Comparison of ENCODE assay signal across 1 cellular context in the genomic region with DNA sequence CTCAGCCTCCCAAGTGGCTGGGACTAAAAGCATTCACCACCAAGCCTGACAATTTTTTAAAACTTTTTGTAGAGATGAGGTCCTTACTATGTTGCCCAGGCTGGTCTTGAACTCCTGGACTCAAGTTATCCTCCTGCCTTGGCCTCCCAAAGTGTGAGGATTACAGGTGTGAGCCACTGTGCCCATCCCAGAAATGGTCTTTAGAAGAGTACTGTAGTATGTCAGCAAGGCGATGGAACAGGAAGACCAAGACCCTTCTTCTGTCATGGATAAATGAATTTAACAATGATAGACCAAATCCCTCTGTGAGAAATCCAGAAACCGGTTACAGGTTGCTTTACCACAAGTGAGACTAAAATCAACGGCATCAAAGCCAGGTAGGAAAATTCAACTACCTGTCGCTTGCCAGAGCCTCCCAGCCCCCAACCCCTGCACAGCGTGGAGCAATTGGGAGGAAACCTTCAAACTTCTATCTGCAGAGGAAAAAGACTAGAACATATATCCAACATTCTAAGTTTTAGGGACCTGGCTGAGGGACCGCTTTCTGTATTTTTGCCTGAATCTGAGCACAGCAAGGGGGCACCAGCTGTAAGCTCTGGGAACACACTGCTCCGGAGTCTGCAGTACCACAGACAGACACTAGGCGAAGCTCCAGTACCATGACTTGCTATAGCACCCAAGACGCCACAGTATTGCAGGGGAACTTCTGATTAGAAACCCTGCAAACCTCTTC.
TF ChIP-seq lines count a peak whose summit lies in the region.

No MANE protein-coding gene starts in this region.

TF ChIP-seq in HepG2, 621 proteins besides CTCF, POLR2A, EP300 and RAD21 (continued from another document and continues in another):
- TF ChIP-seq, protein P1, sequence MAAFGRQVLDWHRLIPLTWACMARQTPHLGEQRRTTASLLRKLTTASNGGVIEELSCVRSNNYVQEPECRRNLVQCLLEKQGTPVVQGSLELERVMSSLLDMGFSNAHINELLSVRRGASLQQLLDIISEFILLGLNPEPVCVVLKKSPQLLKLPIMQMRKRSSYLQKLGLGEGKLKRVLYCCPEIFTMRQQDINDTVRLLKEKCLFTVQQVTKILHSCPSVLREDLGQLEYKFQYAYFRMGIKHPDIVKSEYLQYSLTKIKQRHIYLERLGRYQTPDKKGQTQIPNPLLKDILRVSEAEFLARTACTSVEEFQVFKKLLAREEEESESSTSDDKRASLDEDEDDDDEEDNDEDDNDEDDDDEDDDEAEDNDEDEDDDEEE (CRISPR knock-in tag; IDR thresholded peaks at IDR 0.05), result no peak
- TF ChIP-seq ATF7 (IDR thresholded peaks at IDR 0.05), result no peak
- no peak for TF ChIP-seq ATF7 (CRISPR knock-in tag; IDR thresholded peaks at IDR 0.05)
- no peak for TF ChIP-seq FOXK2 (IDR thresholded peaks at IDR 0.05)
- TF ChIP-seq, protein P2, sequence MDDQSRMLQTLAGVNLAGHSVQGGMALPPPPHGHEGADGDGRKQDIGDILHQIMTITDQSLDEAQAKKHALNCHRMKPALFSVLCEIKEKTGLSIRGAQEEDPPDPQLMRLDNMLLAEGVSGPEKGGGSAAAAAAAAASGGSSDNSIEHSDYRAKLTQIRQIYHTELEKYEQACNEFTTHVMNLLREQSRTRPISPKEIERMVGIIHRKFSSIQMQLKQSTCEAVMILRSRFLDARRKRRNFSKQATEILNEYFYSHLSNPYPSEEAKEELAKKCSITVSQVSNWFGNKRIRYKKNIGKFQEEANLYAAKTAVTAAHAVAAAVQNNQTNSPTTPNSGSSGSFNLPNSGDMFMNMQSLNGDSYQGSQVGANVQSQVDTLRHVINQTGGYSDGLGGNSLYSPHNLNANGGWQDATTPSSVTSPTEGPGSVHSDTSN (CRISPR knock-in tag; IDR thresholded peaks at IDR 0.05; ENCODE audit: borderline replicate concordance), result no peak
- no peak for TF ChIP-seq ZNF629 (CRISPR knock-in tag; conservative IDR thresholded peaks at IDR 0.05)
- no peak for TF ChIP-seq SALL2 (CRISPR knock-in tag; IDR thresholded peaks at IDR 0.05)
- no peak for TF ChIP-seq ZNF549 (CRISPR knock-in tag; IDR thresholded peaks at IDR 0.05)
- no peak for TF ChIP-seq ZFX (CRISPR knock-in tag; IDR thresholded peaks at IDR 0.05; ENCODE audit: low read depth)
- TF ChIP-seq HOXA7 (CRISPR knock-in tag; IDR thresholded peaks at IDR 0.05), result no peak
- no peak for TF ChIP-seq ZNF225 (CRISPR knock-in tag; IDR thresholded peaks at IDR 0.05)
- TF ChIP-seq, protein P3, sequence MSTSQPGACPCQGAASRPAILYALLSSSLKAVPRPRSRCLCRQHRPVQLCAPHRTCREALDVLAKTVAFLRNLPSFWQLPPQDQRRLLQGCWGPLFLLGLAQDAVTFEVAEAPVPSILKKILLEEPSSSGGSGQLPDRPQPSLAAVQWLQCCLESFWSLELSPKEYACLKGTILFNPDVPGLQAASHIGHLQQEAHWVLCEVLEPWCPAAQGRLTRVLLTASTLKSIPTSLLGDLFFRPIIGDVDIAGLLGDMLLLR (CRISPR knock-in tag; IDR thresholded peaks at IDR 0.05), result no peak
- TF ChIP-seq MAFG (CRISPR knock-in tag; IDR thresholded peaks at IDR 0.05), result no peak
- no peak for TF ChIP-seq ZNF768 (CRISPR knock-in tag; IDR thresholded peaks at IDR 0.05)
- TF ChIP-seq ZSCAN20 (CRISPR knock-in tag; IDR thresholded peaks at IDR 0.05; ENCODE audit: borderline replicate concordance), result no peak
- TF ChIP-seq, protein P4, sequence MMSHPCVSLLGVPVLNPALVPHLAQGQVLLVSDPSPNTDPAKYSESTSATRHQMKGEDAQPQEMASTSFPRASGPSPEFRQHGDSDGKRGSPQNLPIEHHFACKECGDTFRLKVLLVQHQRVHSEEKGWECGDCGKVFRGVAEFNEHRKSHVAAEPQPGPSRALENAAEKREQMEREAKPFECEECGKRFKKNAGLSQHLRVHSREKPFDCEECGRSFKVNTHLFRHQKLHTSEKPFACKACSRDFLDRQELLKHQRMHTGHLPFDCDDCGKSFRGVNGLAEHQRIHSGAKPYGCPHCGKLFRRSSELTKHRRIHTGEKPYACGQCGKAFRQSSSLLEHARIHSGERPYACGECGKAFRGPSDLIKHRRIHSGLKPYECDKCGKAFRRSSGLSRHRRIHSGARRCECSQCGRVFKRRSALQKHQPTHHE (CRISPR knock-in tag; IDR thresholded peaks at IDR 0.05; ENCODE audit: borderline replicate concordance), result no peak
- TF ChIP-seq, protein P5, sequence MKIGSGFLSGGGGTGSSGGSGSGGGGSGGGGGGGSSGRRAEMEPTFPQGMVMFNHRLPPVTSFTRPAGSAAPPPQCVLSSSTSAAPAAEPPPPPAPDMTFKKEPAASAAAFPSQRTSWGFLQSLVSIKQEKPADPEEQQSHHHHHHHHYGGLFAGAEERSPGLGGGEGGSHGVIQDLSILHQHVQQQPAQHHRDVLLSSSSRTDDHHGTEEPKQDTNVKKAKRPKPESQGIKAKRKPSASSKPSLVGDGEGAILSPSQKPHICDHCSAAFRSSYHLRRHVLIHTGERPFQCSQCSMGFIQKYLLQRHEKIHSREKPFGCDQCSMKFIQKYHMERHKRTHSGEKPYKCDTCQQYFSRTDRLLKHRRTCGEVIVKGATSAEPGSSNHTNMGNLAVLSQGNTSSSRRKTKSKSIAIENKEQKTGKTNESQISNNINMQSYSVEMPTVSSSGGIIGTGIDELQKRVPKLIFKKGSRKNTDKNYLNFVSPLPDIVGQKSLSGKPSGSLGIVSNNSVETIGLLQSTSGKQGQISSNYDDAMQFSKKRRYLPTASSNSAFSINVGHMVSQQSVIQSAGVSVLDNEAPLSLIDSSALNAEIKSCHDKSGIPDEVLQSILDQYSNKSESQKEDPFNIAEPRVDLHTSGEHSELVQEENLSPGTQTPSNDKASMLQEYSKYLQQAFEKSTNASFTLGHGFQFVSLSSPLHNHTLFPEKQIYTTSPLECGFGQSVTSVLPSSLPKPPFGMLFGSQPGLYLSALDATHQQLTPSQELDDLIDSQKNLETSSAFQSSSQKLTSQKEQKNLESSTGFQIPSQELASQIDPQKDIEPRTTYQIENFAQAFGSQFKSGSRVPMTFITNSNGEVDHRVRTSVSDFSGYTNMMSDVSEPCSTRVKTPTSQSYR (CRISPR knock-in tag; IDR thresholded peaks at IDR 0.05; ENCODE audit: borderline replicate concordance), result no peak
- TF ChIP-seq SNRNP70 (IDR thresholded peaks at IDR 0.05; ENCODE audit: low read depth, low read length), result no peak
- TF ChIP-seq ZNF430 (CRISPR knock-in tag; IDR thresholded peaks at IDR 0.05), result no peak
- no peak for TF ChIP-seq GATA4 (IDR thresholded peaks at IDR 0.05; ENCODE audit: borderline replicate concordance, low read depth)
- no peak for TF ChIP-seq ONECUT2 (CRISPR knock-in tag; IDR thresholded peaks at IDR 0.05)
- TF ChIP-seq, protein P6, sequence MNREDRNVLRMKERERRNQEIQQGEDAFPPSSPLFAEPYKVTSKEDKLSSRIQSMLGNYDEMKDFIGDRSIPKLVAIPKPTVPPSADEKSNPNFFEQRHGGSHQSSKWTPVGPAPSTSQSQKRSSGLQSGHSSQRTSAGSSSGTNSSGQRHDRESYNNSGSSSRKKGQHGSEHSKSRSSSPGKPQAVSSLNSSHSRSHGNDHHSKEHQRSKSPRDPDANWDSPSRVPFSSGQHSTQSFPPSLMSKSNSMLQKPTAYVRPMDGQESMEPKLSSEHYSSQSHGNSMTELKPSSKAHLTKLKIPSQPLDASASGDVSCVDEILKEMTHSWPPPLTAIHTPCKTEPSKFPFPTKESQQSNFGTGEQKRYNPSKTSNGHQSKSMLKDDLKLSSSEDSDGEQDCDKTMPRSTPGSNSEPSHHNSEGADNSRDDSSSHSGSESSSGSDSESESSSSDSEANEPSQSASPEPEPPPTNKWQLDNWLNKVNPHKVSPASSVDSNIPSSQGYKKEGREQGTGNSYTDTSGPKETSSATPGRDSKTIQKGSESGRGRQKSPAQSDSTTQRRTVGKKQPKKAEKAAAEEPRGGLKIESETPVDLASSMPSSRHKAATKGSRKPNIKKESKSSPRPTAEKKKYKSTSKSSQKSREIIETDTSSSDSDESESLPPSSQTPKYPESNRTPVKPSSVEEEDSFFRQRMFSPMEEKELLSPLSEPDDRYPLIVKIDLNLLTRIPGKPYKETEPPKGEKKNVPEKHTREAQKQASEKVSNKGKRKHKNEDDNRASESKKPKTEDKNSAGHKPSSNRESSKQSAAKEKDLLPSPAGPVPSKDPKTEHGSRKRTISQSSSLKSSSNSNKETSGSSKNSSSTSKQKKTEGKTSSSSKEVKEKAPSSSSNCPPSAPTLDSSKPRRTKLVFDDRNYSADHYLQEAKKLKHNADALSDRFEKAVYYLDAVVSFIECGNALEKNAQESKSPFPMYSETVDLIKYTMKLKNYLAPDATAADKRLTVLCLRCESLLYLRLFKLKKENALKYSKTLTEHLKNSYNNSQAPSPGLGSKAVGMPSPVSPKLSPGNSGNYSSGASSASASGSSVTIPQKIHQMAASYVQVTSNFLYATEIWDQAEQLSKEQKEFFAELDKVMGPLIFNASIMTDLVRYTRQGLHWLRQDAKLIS (CRISPR knock-in tag; IDR thresholded peaks at IDR 0.05), result no peak
- TF ChIP-seq RBFOX2 (IDR thresholded peaks at IDR 0.05; ENCODE audit: low read depth, low read length), result no peak
- TF ChIP-seq, protein P7, sequence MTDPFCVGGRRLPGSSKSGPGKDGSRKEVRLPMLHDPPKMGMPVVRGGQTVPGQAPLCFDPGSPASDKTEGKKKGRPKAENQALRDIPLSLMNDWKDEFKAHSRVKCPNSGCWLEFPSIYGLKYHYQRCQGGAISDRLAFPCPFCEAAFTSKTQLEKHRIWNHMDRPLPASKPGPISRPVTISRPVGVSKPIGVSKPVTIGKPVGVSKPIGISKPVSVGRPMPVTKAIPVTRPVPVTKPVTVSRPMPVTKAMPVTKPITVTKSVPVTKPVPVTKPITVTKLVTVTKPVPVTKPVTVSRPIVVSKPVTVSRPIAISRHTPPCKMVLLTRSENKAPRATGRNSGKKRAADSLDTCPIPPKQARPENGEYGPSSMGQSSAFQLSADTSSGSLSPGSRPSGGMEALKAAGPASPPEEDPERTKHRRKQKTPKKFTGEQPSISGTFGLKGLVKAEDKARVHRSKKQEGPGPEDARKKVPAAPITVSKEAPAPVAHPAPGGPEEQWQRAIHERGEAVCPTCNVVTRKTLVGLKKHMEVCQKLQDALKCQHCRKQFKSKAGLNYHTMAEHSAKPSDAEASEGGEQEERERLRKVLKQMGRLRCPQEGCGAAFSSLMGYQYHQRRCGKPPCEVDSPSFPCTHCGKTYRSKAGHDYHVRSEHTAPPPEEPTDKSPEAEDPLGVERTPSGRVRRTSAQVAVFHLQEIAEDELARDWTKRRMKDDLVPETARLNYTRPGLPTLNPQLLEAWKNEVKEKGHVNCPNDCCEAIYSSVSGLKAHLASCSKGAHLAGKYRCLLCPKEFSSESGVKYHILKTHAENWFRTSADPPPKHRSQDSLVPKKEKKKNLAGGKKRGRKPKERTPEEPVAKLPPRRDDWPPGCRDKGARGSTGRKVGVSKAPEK (CRISPR knock-in tag; IDR thresholded peaks at IDR 0.05; ENCODE audit: borderline replicate concordance), result no peak
- TF ChIP-seq ZNF138 (CRISPR knock-in tag; IDR thresholded peaks at IDR 0.05; ENCODE audit: low read depth), result no peak
- TF ChIP-seq, protein P8, sequence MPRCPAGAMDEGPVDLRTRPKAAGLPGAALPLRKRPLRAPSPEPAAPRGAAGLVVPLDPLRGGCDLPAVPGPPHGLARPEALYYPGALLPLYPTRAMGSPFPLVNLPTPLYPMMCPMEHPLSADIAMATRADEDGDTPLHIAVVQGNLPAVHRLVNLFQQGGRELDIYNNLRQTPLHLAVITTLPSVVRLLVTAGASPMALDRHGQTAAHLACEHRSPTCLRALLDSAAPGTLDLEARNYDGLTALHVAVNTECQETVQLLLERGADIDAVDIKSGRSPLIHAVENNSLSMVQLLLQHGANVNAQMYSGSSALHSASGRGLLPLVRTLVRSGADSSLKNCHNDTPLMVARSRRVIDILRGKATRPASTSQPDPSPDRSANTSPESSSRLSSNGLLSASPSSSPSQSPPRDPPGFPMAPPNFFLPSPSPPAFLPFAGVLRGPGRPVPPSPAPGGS (CRISPR knock-in tag; IDR thresholded peaks at IDR 0.05), result no peak
- TF ChIP-seq, protein P9, sequence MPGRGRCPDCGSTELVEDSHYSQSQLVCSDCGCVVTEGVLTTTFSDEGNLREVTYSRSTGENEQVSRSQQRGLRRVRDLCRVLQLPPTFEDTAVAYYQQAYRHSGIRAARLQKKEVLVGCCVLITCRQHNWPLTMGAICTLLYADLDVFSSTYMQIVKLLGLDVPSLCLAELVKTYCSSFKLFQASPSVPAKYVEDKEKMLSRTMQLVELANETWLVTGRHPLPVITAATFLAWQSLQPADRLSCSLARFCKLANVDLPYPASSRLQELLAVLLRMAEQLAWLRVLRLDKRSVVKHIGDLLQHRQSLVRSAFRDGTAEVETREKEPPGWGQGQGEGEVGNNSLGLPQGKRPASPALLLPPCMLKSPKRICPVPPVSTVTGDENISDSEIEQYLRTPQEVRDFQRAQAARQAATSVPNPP (CRISPR knock-in tag; IDR thresholded peaks at IDR 0.05), result no peak
- no peak for TF ChIP-seq NAIF1 (CRISPR knock-in tag; IDR thresholded peaks at IDR 0.05; ENCODE audit: borderline replicate concordance)
- no peak for TF ChIP-seq KDM1A (CRISPR knock-in tag; IDR thresholded peaks at IDR 0.05)
- TF ChIP-seq, protein P10, sequence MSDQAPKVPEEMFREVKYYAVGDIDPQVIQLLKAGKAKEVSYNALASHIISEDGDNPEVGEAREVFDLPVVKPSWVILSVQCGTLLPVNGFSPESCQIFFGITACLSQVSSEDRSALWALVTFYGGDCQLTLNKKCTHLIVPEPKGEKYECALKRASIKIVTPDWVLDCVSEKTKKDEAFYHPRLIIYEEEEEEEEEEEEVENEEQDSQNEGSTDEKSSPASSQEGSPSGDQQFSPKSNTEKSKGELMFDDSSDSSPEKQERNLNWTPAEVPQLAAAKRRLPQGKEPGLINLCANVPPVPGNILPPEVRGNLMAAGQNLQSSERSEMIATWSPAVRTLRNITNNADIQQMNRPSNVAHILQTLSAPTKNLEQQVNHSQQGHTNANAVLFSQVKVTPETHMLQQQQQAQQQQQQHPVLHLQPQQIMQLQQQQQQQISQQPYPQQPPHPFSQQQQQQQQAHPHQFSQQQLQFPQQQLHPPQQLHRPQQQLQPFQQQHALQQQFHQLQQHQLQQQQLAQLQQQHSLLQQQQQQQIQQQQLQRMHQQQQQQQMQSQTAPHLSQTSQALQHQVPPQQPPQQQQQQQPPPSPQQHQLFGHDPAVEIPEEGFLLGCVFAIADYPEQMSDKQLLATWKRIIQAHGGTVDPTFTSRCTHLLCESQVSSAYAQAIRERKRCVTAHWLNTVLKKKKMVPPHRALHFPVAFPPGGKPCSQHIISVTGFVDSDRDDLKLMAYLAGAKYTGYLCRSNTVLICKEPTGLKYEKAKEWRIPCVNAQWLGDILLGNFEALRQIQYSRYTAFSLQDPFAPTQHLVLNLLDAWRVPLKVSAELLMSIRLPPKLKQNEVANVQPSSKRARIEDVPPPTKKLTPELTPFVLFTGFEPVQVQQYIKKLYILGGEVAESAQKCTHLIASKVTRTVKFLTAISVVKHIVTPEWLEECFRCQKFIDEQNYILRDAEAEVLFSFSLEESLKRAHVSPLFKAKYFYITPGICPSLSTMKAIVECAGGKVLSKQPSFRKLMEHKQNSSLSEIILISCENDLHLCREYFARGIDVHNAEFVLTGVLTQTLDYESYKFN (CRISPR knock-in tag; conservative IDR thresholded peaks at IDR 0.05), result no peak
- TF ChIP-seq, protein P11, sequence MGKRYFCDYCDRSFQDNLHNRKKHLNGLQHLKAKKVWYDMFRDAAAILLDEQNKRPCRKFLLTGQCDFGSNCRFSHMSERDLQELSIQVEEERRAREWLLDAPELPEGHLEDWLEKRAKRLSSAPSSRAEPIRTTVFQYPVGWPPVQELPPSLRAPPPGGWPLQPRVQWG (CRISPR knock-in tag; IDR thresholded peaks at IDR 0.05; ENCODE audit: borderline replicate concordance, low read depth), result no peak
- no peak for TF ChIP-seq CBX5 (CRISPR knock-in tag; IDR thresholded peaks at IDR 0.05; ENCODE audit: borderline replicate concordance)
- TF ChIP-seq ZNF264 (CRISPR knock-in tag; IDR thresholded peaks at IDR 0.05), result no peak
- TF ChIP-seq ETV5 (CRISPR knock-in tag; IDR thresholded peaks at IDR 0.05; ENCODE audit: borderline replicate concordance), result no peak
- TF ChIP-seq HIVEP1 (CRISPR knock-in tag; IDR thresholded peaks at IDR 0.05), result no peak
